Comparison of ENCODE assay signal across 10 cellular contexts in genomic region chr2:108613261-108614042, GRCh38.
DNase-seq lines count a peak whose midpoint lies in the region; ATAC-seq, FAIRE-seq and TF ChIP-seq lines count a peak whose summit lies in the region.
"Had no signal": no experiment of that assay in that cellular context is flagged by ENCODE, and none has a peak within 500 bp of the region (broad histone marks: within the 10 kb centered on the region; RNA-seq: fewer than 3 reads in every experiment).

No MANE protein-coding gene starts in this region.

- no peaks in the 10 kb centered on the region for H3K9me2 ChIP-seq in MM.1S (replicated peaks; ENCODE audit: insufficient read depth, low read length)

- peaks cover 29% of the 10 kb centered on the region for H3F3A ChIP-seq in MM.1S (ENCODE audit: insufficient read depth, low read length)

- no peak overlapping the region for H3K27ac ChIP-seq in CD4-positive, alpha-beta T cell (ENCODE audit: low read depth, low read length)
- H3K27ac ChIP-seq in MM.1S (ENCODE audit: low read length), result peak overlapping the region; percentile 97
- H3K27ac ChIP-seq in small intestine (ENCODE audit: low read depth in 1 of 2, low read length in 1 of 2), result peak overlapping the region in 1 of 2 donors; percentile 37
- H3K27ac ChIP-seq in A673 (ENCODE audit: low read depth, low read length, poor library complexity, severe bottlenecking), result no peak overlapping the region

- CTCF ChIA-PET in CD4-positive, alpha-beta T cell (lab: Charles Lee), result interaction anchor here (1.9 to 21.0 kb wide), 2 partner anchors 10 to 22 kb away, joined by 6 to 309 read pairs; no protein-coding TSS in a partner anchor
- CTCF ChIA-PET in A673 (lab: Charles Lee), result no interaction called here

- peak overlapping the region; percentile 72 for H3K4me2 ChIP-seq in MM.1S (ENCODE audit: low read depth, low read length)

- no peak for DNase-seq in CD4-positive, alpha-beta T cell
- DNase-seq in MM.1S, result no peak
- DNase-seq in effector memory CD8-positive, alpha-beta T cell, result no peak
- DNase-seq in natural killer cell, result no peak
- no peak for DNase-seq in small intestine
- no peak for DNase-seq in germinal center (ENCODE audit: low spot score)
- DNase-seq in A673 (ENCODE audit: low spot score), result no peak
- DNase-seq: RPMI8226, substantia nigra had no signal

- H3K4me3 ChIP-seq in MM.1S (ENCODE audit: low read length) (0 out of 2 replicates have a peak overlapping the region, but pooled peaks have one; percentile 35), small intestine (ENCODE audit: low read depth in 1 of 2, low read length in 2 of 2) (no peak overlapping the region), A673 (ENCODE audit: low read depth, low read length, poor library complexity, severe bottlenecking) (no peak overlapping the region)

- peaks cover 63% of the 10 kb centered on the region for H3K4me1 ChIP-seq in MM.1S (ENCODE audit: low read length)
- H3K4me1 ChIP-seq in small intestine (ENCODE audit: control insufficient read depth in 2 of 2, insufficient read depth in 1 of 2, low read depth in 1 of 2, low read length in 1 of 2), result peaks cover 0 to 16% of the 10 kb centered on the region in 2 donors
- peaks cover 30% of the 10 kb centered on the region for H3K4me1 ChIP-seq in A673 (ENCODE audit: insufficient read depth, low read length, poor library complexity, severe bottlenecking)

- WGBS in small intestine, 3 donors, result 76 to 83% (median 78%) methylated on average over 9 of the region's 9 CpGs

- no peaks in the 10 kb centered on the region for H3K36me3 ChIP-seq in MM.1S (replicated peaks; ENCODE audit: insufficient read depth, low read length)
- no peaks in the 10 kb centered on the region for H3K36me3 ChIP-seq in small intestine (ENCODE audit: control insufficient read depth in 2 of 2, insufficient read depth in 2 of 2, low read length in 2 of 2)
- H3K36me3 ChIP-seq in A673 (ENCODE audit: insufficient read depth, low read length, poor library complexity, severe bottlenecking), result no peaks in the 10 kb centered on the region

- peak overlapping the region; percentile 73 for H3K9ac ChIP-seq in MM.1S (ENCODE audit: low read length)

- FAIRE-seq in small intestine (lab: Jason Lieb, UNC), result no peak

- no peaks in the 10 kb centered on the region for H3K36me3 Mint-ChIP-seq in CD4-positive, alpha-beta T cell (ENCODE audit: low read depth)
- peaks cover 9% of the 10 kb centered on the region for H3K36me3 Mint-ChIP-seq in effector memory CD8-positive, alpha-beta T cell (ENCODE audit: insufficient read depth)
- no peaks in the 10 kb centered on the region for H3K36me3 Mint-ChIP-seq in natural killer cell

- H3K27me3 Mint-ChIP-seq in CD4-positive, alpha-beta T cell, result no peaks in the 10 kb centered on the region
- H3K27me3 Mint-ChIP-seq in effector memory CD8-positive, alpha-beta T cell, result no peaks in the 10 kb centered on the region
- no peaks in the 10 kb centered on the region for H3K27me3 Mint-ChIP-seq in natural killer cell (ENCODE audit: low read depth in 2 of 2)

- H3K27me3 ChIP-seq in CD4-positive, alpha-beta T cell (ENCODE audit: control insufficient read depth, insufficient read depth, low read length), result no peaks in the 10 kb centered on the region
- no peaks in the 10 kb centered on the region for H3K27me3 ChIP-seq in MM.1S (replicated peaks; ENCODE audit: insufficient read depth, low read length)
- H3K27me3 ChIP-seq in small intestine (ENCODE audit: control insufficient read depth in 2 of 2, insufficient read depth in 2 of 2, low read length in 2 of 2), result no peaks in the 10 kb centered on the region
- H3K27me3 ChIP-seq in A673 (replicated peaks; ENCODE audit: insufficient read depth, low read depth, low read length, poor library complexity), result no peaks in the 10 kb centered on the region

- POLR2A ChIA-PET in CD4-positive, alpha-beta T cell (lab: Charles Lee), result interaction anchor here (0.6 to 2.1 kb wide), 6 partner anchors 7 to 105 kb away, joined by 3 to 16 read pairs (median 4); partner anchors contain the start of gene RANBP2
- POLR2A ChIA-PET in A673 (lab: Charles Lee; ENCODE audit: low non-redundant PET), result no interaction called here

- intact Hi-C loops in CD4-positive, alpha-beta T cell (cut with DNase I, micrococcal nuclease), result loop anchor here in 1 of 2 experiments (5.0 kb wide), 1 partner anchor 104 kb away; the partner anchor contains the start of gene RANBP2
- intact Hi-C loops in natural killer cell (cut with micrococcal nuclease), result no loop called here
- intact Hi-C loops in A673 (cut with micrococcal nuclease; ENCODE audit: unreplicated experiment), result no loop called here

- H4K20me1 ChIP-seq in MM.1S (ENCODE audit: insufficient read depth, low read length), result no peaks in the 10 kb centered on the region

- ATAC-seq in CD4-positive, alpha-beta T cell (ENCODE audit: poor library complexity), result no peak
- ATAC-seq in effector memory CD8-positive, alpha-beta T cell (replicated peaks), result no peak
- ATAC-seq in natural killer cell (no peak), HG02970 (IDR thresholded peaks at IDR 0.05; ENCODE audit: low FRiP score, unreplicated experiment) (no peak)

- no peaks in the 10 kb centered on the region for H3K9me3 Mint-ChIP-seq in CD4-positive, alpha-beta T cell
- H3K9me3 Mint-ChIP-seq in effector memory CD8-positive, alpha-beta T cell, result no peaks in the 10 kb centered on the region
- H3K9me3 Mint-ChIP-seq in natural killer cell, result no peaks in the 10 kb centered on the region

- BruUV-seq in A673 (replicated peaks; lab: Mats Ljungman, UMichigan), result no TSS peak

- peak overlapping the region; percentile 31 for H3K4me3 Mint-ChIP-seq in CD4-positive, alpha-beta T cell
- peak overlapping the region; percentile 28 to 46 for H3K4me3 Mint-ChIP-seq in effector memory CD8-positive, alpha-beta T cell
- no peak overlapping the region for H3K4me3 Mint-ChIP-seq in natural killer cell

- peaks cover 86% of the 10 kb centered on the region for H3K4me1 Mint-ChIP-seq in CD4-positive, alpha-beta T cell (ENCODE audit: low read depth)
- peaks cover 44 to 76% of the 10 kb centered on the region in 2 donors for H3K4me1 Mint-ChIP-seq in effector memory CD8-positive, alpha-beta T cell (ENCODE audit: low read depth in 2 of 2)
- peaks cover 45 to 49% of the 10 kb centered on the region in 2 donors for H3K4me1 Mint-ChIP-seq in natural killer cell

- no peak for TF ChIP-seq CTCF in CD4-positive, alpha-beta T cell (IDR thresholded peaks at IDR 0.05)
- TF ChIP-seq CTCF in MM.1S (IDR thresholded peaks at IDR 0.05; ENCODE audit: low read length) (no peak), natural killer cell (IDR thresholded peaks at IDR 0.05) (no peak), A673 (conservative IDR thresholded peaks at IDR 0.05; ENCODE audit: low read depth, low read length) (no peak)

- H2AFZ ChIP-seq in MM.1S (ENCODE audit: low read length), result no peak overlapping the region

- H3K27ac Mint-ChIP-seq in CD4-positive, alpha-beta T cell, result peak overlapping the region; percentile 90
- H3K27ac Mint-ChIP-seq in effector memory CD8-positive, alpha-beta T cell, result peak overlapping the region; percentile 92 to 98
- peak overlapping the region; percentile 88 for H3K27ac Mint-ChIP-seq in natural killer cell

- H3K79me2 ChIP-seq in MM.1S (ENCODE audit: low read length), result peaks cover 81% of the 10 kb centered on the region

- H3K9me3 ChIP-seq in CD4-positive, alpha-beta T cell (ENCODE audit: control insufficient read depth, low read length), result no peaks in the 10 kb centered on the region
- H3K9me3 ChIP-seq in MM.1S (replicated peaks; ENCODE audit: insufficient read depth, low read length), result no peaks in the 10 kb centered on the region
- H3K9me3 ChIP-seq in small intestine (ENCODE audit: control insufficient read depth, low read depth), result no peaks in the 10 kb centered on the region
- H3K9me3 ChIP-seq in A673 (ENCODE audit: low read depth, low read length, poor library complexity, severe bottlenecking), result no peaks in the 10 kb centered on the region
